Comparison of ENCODE assay signal across 26 cellular contexts in the genomic region with DNA sequence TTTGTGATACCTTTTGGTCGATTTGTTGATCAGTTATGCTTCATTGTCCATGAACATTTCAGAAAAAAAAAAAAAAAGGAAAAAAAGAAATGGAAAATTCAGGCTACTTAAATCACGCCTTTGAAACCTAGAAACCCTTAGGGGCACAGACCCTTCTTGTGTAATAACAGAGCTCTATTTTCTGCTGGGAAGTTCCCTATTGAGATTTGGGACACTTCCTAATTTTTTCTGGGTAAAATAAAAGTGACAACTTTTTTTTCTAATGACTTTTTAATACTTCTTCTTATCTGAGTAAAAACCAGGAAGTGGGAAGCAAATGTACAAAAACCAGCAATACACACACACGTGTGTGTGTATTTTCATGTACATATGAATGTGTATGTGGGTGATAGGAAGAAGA. TPM values are rescaled to one million over a fixed set of nuclear protein-coding genes. Genes with fewer than 3 reads are reported as not detected.
DNase-seq lines count a peak whose midpoint lies in the region; ATAC-seq and TF ChIP-seq lines count a peak whose summit lies in the region.
"Had no signal": no experiment of that assay in that cellular context is flagged by ENCODE, and none has a peak within 500 bp of the region (broad histone marks: within the 10 kb centered on the region; RNA-seq: fewer than 3 reads in every experiment).

No MANE protein-coding gene starts in this region.

- intact Hi-C loops in IMR-90 (cut with micrococcal nuclease) (no loop called here), lower leg skin (cut with DNase I; ENCODE audit: low total_unique reads) (no loop called here)

- H3K4me1 Mint-ChIP-seq in T-helper 17 cell, result peaks cover 42% of the 10 kb centered on the region
- peaks cover 19% of the 10 kb centered on the region for H3K4me1 Mint-ChIP-seq in neural crest cell
- H3K4me1 Mint-ChIP-seq in activated naive CD8-positive, alpha-beta T cell treated with anti-CD3 and anti-CD28 coated beads, Interleukin-2, amount 50 U/mL, for 24 hours, result peaks cover 35% of the 10 kb centered on the region

- H3K27ac Mint-ChIP-seq in T-helper 17 cell, result peak overlapping the region; percentile 9
- H3K27ac Mint-ChIP-seq in neural crest cell (ENCODE audit: unreplicated experiment), result peak overlapping the region; percentile 20
- no peak overlapping the region for H3K27ac Mint-ChIP-seq in activated naive CD8-positive, alpha-beta T cell treated with anti-CD3 and anti-CD28 coated beads, Interleukin-2, amount 50 U/mL, for 24 hours
- H3K27ac Mint-ChIP-seq: activated CD8-positive, alpha-beta T cell treated with anti-CD3 and anti-CD28 coated beads, Interleukin-2, amount 10 ng/mL, durations not matched to agents 7 days and 5 days; effector memory CD8-positive, alpha-beta T cell; naive thymus-derived CD4-positive, alpha-beta T cell had no signal

- ATAC-seq in IMR-90 (ENCODE audit: low read depth) (no peak), T-helper 17 cell (no peak)
- no peak for ATAC-seq in activated naive CD8-positive, alpha-beta T cell treated with anti-CD3 and anti-CD28 coated beads, Interleukin-2, amount 50 U/mL, for 24 hours
- ATAC-seq: activated CD8-positive, alpha-beta T cell treated with anti-CD3 and anti-CD28 coated beads, Interleukin-2, amount 10 ng/mL, durations not matched to agents 7 days and 5 days; effector memory CD8-positive, alpha-beta T cell; naive thymus-derived CD4-positive, alpha-beta T cell had no signal

- no peak overlapping the region for H2BK120ac ChIP-seq in IMR-90 (ENCODE audit: low read depth, low read length)

- H2BK20ac ChIP-seq in IMR-90 (ENCODE audit: low read depth, low read length), result no peak overlapping the region

- H3K36me3 ChIP-seq in BLaER1 treated with 17β-estradiol and CSF1 and Interleukin-3, amounts not matched to agents 10 nM and 100 nM, result peaks cover 0 to 46% (median 8%) of the 10 kb centered on the region in 11 experiments; a peak in 15 of 22 replicates
- H3K36me3 ChIP-seq in IMR-90 (ENCODE audit: control insufficient read depth, insufficient read depth, low read length), result 0 out of 2 replicates have a peak, but pooled peaks cover under 1% of the 10 kb centered on the region
- H3K36me3 ChIP-seq: HAP-1, MG63 had no signal

- H3K23ac ChIP-seq in IMR-90 (ENCODE audit: low read depth, low read length), result peak overlapping the region; percentile 55; the same call in 1 of the 2 replicates

- dilution Hi-C loops in IMR-90 (cut with HindIII; ENCODE audit: low sequenced_read_pairs, unreplicated experiment), result no loop called here

- no peak overlapping the region for H3K56ac ChIP-seq in IMR-90 (ENCODE audit: extremely low read depth, insufficient read depth, low read length)

- peaks cover 36 to 67% of the 10 kb centered on the region in 2 experiments for H3K79me1 ChIP-seq in IMR-90 (ENCODE audit: low read depth in 1 of 2, low read length in 2 of 2)

- peak overlapping the region; percentile 79 for H2BK5ac ChIP-seq in IMR-90 (ENCODE audit: low read depth, low read length, poor library complexity, severe bottlenecking)

- H3K14ac ChIP-seq in IMR-90 (replicated peaks; ENCODE audit: low read depth, low read length), result peak overlapping the region; percentile 37

- H3K9me3 ChIP-seq in BLaER1 treated with 17β-estradiol and CSF1 and Interleukin-3, amounts not matched to agents 10 nM and 100 nM (replicated peaks in 1 of 11), result peaks cover 0 to 12% (median 0%) of the 10 kb centered on the region in 11 experiments; a peak in 8 of 22 replicates
- H3K9me3 ChIP-seq in IMR-90 (ENCODE audit: control insufficient read depth, insufficient read depth, low read length) (no peaks in the 10 kb centered on the region), T-helper 17 cell (ENCODE audit: control insufficient read depth, low read length, poor library complexity, severe bottlenecking) (no peaks in the 10 kb centered on the region)
- H3K9me3 ChIP-seq: HAP-1, heart left ventricle, MG63 had no signal

- H3K4me1 ChIP-seq in BLaER1 treated with 17β-estradiol and CSF1 and Interleukin-3, amounts not matched to agents 10 nM and 100 nM, result peaks cover 42 to 91% (median 72%) of the 10 kb centered on the region in 10 experiments
- peaks cover 18% of the 10 kb centered on the region for H3K4me1 ChIP-seq in IMR-90 (ENCODE audit: control insufficient read depth, insufficient read depth, low read length)

- POLR2A ChIA-PET in IMR-90 (lab: Charles Lee; ENCODE audit: unreplicated experiment), result no interaction called here

- H3K27me3 Mint-ChIP-seq in T-helper 17 cell, result no peaks in the 10 kb centered on the region
- H3K27me3 Mint-ChIP-seq in neural crest cell (ENCODE audit: low read depth), result no peaks in the 10 kb centered on the region
- no peaks in the 10 kb centered on the region for H3K27me3 Mint-ChIP-seq in activated naive CD8-positive, alpha-beta T cell treated with anti-CD3 and anti-CD28 coated beads, Interleukin-2, amount 50 U/mL, for 24 hours
- H3K27me3 Mint-ChIP-seq: effector memory CD8-positive, alpha-beta T cell; naive thymus-derived CD4-positive, alpha-beta T cell had no signal

- 0 out of 2 replicates have a peak overlapping the region, but pooled peaks have one; percentile 65 for H3K4ac ChIP-seq in IMR-90 (ENCODE audit: low read depth, low read length)

- H3K9me1 ChIP-seq in IMR-90 (ENCODE audit: insufficient read depth, low read length), result peaks cover 26% of the 10 kb centered on the region

- H4K20me1 ChIP-seq in BLaER1 treated with 17β-estradiol and CSF1 and Interleukin-3, amounts not matched to agents 10 nM and 100 nM, result peaks cover 84 to 100% (median 97%) of the 10 kb centered on the region in 11 experiments
- H4K20me1 ChIP-seq in IMR-90 (ENCODE audit: insufficient read depth, low read length), result peaks cover 31% of the 10 kb centered on the region

- CTCF ChIA-PET in IMR-90 (lab: Yijun Ruan, JAX), result interaction anchor here (0.6 to 1.2 kb wide), 2 partner anchors 19 to 45 kb away, joined by 3 to 5 read pairs; no protein-coding TSS in a partner anchor

- no TSS peak for BruUV-seq in IMR-90 (replicated peaks; lab: Mats Ljungman, UMichigan)

- peak overlapping the region; percentile 54; the same call in 1 of the 2 replicates for H2AK5ac ChIP-seq in IMR-90 (ENCODE audit: low read depth, low read length)

- no peak for TF ChIP-seq POLR2A in IMR-90 (IDR thresholded peaks at IDR 0.05; ENCODE audit: low read depth, low read length)
- no peak for TF ChIP-seq POLR2A in lower leg skin (IDR thresholded peaks at IDR 0.05)

- TF ChIP-seq RAD21 in IMR-90 (IDR thresholded peaks at IDR 0.05; ENCODE audit: low read length), result no peak

- peak overlapping the region in 1 of 10 experiments; percentile 31; a peak in 1 of 20 replicates for H3K4me3 ChIP-seq in BLaER1 treated with 17β-estradiol and CSF1 and Interleukin-3, amounts not matched to agents 10 nM and 100 nM
- H3K4me3 ChIP-seq in IMR-90 (ENCODE audit: insufficient read depth, low read depth, low read length) (no peak overlapping the region), lower leg skin (ENCODE audit: low read depth, poor library complexity, severe bottlenecking) (no peak overlapping the region)
- H3K4me3 ChIP-seq: HAP-1, heart left ventricle, MG63 had no signal

- H2AFZ ChIP-seq in IMR-90 (replicated peaks; ENCODE audit: low read length, poor library complexity), result no peak overlapping the region

- peak overlapping the region; percentile 60 for H3K18ac ChIP-seq in IMR-90 (ENCODE audit: low read depth, low read length)

- WGBS in IMR-90 (ENCODE audit: extremely low coverage in 2 of 2, insufficient read length in 1 of 2), 2 experiments, result no CpG with 5 or more reads among the region's 3 CpGs
- WGBS in lower leg skin, 2 donors, result 69% methylated on average over 3 of the region's 3 CpGs

- H3K4me3 Mint-ChIP-seq in T-helper 17 cell (no peak overlapping the region), neural crest cell (no peak overlapping the region)
- no peak overlapping the region for H3K4me3 Mint-ChIP-seq in activated naive CD8-positive, alpha-beta T cell treated with anti-CD3 and anti-CD28 coated beads, Interleukin-2, amount 50 U/mL, for 24 hours
- H3K4me3 Mint-ChIP-seq: activated CD8-positive, alpha-beta T cell treated with anti-CD3 and anti-CD28 coated beads, Interleukin-2, amount 10 ng/mL, durations not matched to agents 7 days and 5 days; brain; effector memory CD8-positive, alpha-beta T cell; naive thymus-derived CD4-positive, alpha-beta T cell had no signal

- H3K27ac ChIP-seq in BLaER1 treated with 17β-estradiol and CSF1 and Interleukin-3, amounts not matched to agents 10 nM and 100 nM, result peak overlapping the region in 9 of 11 experiments; percentile 9 to 81 (median 45); a peak in 15 of 22 replicates
- H3K27ac ChIP-seq in IMR-90 (ENCODE audit: insufficient read depth, low read length), result no peak overlapping the region

- DNase-seq in IMR-90 (no peak), T-helper 17 cell (no peak), neural crest cell (ENCODE audit: low read depth, low spot score) (no peak), NCI-H128 (lab: John Stamatoyannopoulos, UW; ENCODE audit: unreplicated experiment) (no peak), lower leg skin (ENCODE audit: low spot score in 2 of 2) (no peak), D341Med (ENCODE audit: low spot score) (no peak)
- no peak for DNase-seq in activated naive CD8-positive, alpha-beta T cell treated with anti-CD3 and anti-CD28 coated beads, Interleukin-2, amount 50 U/mL, for 24 hours
- DNase-seq: activated CD4-positive, CD25-positive, alpha-beta regulatory T cell; activated CD8-positive, alpha-beta T cell treated with anti-CD3 and anti-CD28 coated beads, Interleukin-2, amount 10 ng/mL, durations not matched to agents 7 days and 5 days; activated gamma-delta T cell; activated T-cell treated with anti-CD3 and anti-CD28 coated beads for 4 hours; Calu3; effector memory CD8-positive, alpha-beta T cell; foreskin fibroblast; heart left ventricle; MG63; naive thymus-derived CD4-positive, alpha-beta T cell; NCI-H146; NK-92 treated with Interleukin-12 subunit alpha and Interleukin-12 subunit beta, amount 100 ng/mL, for 24 hours; retina; stimulated activated CD4-positive, alpha-beta T cell treated with anti-CD3 and anti-CD28 coated beads, Interleukin-4, amount 100 ng/mL, for 1 hour; stimulated activated naive CD4-positive, alpha-beta T cell; T1000 had no signal

- no peak overlapping the region for H4K8ac ChIP-seq in IMR-90 (ENCODE audit: low read depth in 2 of 2, low read length in 2 of 2)

- no peak overlapping the region for H2AK9ac ChIP-seq in IMR-90 (replicated peaks; ENCODE audit: low read depth, low read length, poor library complexity)

- H2BK15ac ChIP-seq in IMR-90 (ENCODE audit: low read depth, low read length), result no peak overlapping the region

- H3K9ac ChIP-seq in BLaER1 treated with 17β-estradiol and CSF1 and Interleukin-3, amounts not matched to agents 10 nM and 100 nM, result peak overlapping the region in 6 of 11 experiments; percentile 7 to 66 (median 42); a peak in 8 of 22 replicates
- no peak overlapping the region for H3K9ac ChIP-seq in IMR-90 (ENCODE audit: low read depth, low read length)

- H3K9me3 Mint-ChIP-seq in neural crest cell, result no peaks in the 10 kb centered on the region
- H3K9me3 Mint-ChIP-seq in activated naive CD8-positive, alpha-beta T cell treated with anti-CD3 and anti-CD28 coated beads, Interleukin-2, amount 50 U/mL, for 24 hours, result no peaks in the 10 kb centered on the region
- H3K9me3 Mint-ChIP-seq: effector memory CD8-positive, alpha-beta T cell had no signal

- H3K36me3 Mint-ChIP-seq in T-helper 17 cell (ENCODE audit: low read depth) (peaks cover 4% of the 10 kb centered on the region), neural crest cell (ENCODE audit: low read depth) (peaks cover 2% of the 10 kb centered on the region)
- H3K36me3 Mint-ChIP-seq in activated naive CD8-positive, alpha-beta T cell treated with anti-CD3 and anti-CD28 coated beads, Interleukin-2, amount 50 U/mL, for 24 hours (ENCODE audit: low read depth), result peaks cover 8% of the 10 kb centered on the region

- peak overlapping the region; percentile 15 to 97 (median 72) for H3K4me2 ChIP-seq in BLaER1 treated with 17β-estradiol and CSF1 and Interleukin-3, amounts not matched to agents 10 nM and 100 nM
- H3K4me2 ChIP-seq in IMR-90 (ENCODE audit: low read depth, low read length), result peak overlapping the region; percentile 64; the same call in 1 of the 2 replicates

- in situ Hi-C loops in IMR-90 (cut with MboI; ENCODE audit: low sequenced_read_pairs), result no loop called here

- TF ChIP-seq CTCF in IMR-90 (conservative IDR thresholded peaks at IDR 0.05; ENCODE audit: low read depth, low read length), result no peak
- no peak for TF ChIP-seq CTCF in neural crest cell (conservative IDR thresholded peaks at IDR 0.05)
- TF ChIP-seq CTCF in lower leg skin (IDR thresholded peaks at IDR 0.05), result no peak

- peaks cover 0 to 6% (median 0%) of the 10 kb centered on the region in 11 experiments; a peak in 2 of 22 replicates for H3K27me3 ChIP-seq in BLaER1 treated with 17β-estradiol and CSF1 and Interleukin-3, amounts not matched to agents 10 nM and 100 nM
- no peaks in the 10 kb centered on the region for H3K27me3 ChIP-seq in IMR-90 (ENCODE audit: control insufficient read depth, insufficient read depth, low read length)
- H3K27me3 ChIP-seq: heart left ventricle, MG63 had no signal

- H4K91ac ChIP-seq in IMR-90 (ENCODE audit: insufficient read depth, low read depth, low read length), result no peak overlapping the region; the same call in 1 of the 2 replicates

- H4K5ac ChIP-seq in IMR-90 (ENCODE audit: low read depth, low read length), result peak overlapping the region; percentile 3; the same call in 1 of the 2 replicates

RNA-seq across cellular contexts. Expression of a gene that starts 35.8 kb away (rescaled TPM):
- total RNA-seq in IMR-90 (2012; rRNA removed), result 9.4 and 9.9 TPM in 2 replicates
- 8.4 and 8.6 TPM in 2 replicates for polyA plus RNA-seq in IMR-90 (2012; rRNA removed)
- 2.6 and 2.7 TPM in 2 replicates for polyA plus RNA-seq in IMR-90 (2012; cell fraction: cytosol; rRNA removed)
- 20.3 and 40.4 TPM in 2 replicates for polyA plus RNA-seq in IMR-90 (2012; cell fraction: nucleus; rRNA removed; ENCODE audit: low replicate concordance)
- 10 to 100 TPM; 57.3 to 60.6 TPM for total RNA-seq in T-helper 17 cell
- total RNA-seq in neural crest cell, result 16.1 and 18.7 TPM in 2 replicates
- 10 to 100 TPM; 17.7 to 27.1 (median 25.0) TPM for total RNA-seq in lower leg skin
